ENCODE assay signal across 21 cellular contexts in genomic region chr21:42797522-42797921, GRCh38.
DNase-seq lines count a peak whose midpoint lies in the region; ATAC-seq and TF ChIP-seq lines count a peak whose summit lies in the region.
"Had no signal": no experiment of that assay in that cellular context is flagged by ENCODE, and none has a peak within 500 bp of the region (broad histone marks: within the 10 kb centered on the region; RNA-seq: fewer than 3 reads in every experiment).

No MANE protein-coding gene starts in this region.

- DNase-seq in ELF-1 (ENCODE audit: low read depth, low spot score) (peak; percentile 58), WTC11 (ENCODE audit: low spot score) (no peak), iPS-NIHi7 (ENCODE audit: extremely low spot score) (peak; percentile 10), mesenteric fat pad (ENCODE audit: low spot score) (peak; percentile 18), PC-3 (no peak), endothelial cell (ENCODE audit: low spot score) (no peak)
- DNase-seq: 8988T; ACHN; AML-193; C1 segment of cervical spinal cord; Calu3; CD4-positive, alpha-beta memory T cell; COR-L47; DMS53; DMS79 treated with DMSO at 0.1 percent for 48 hours; GM23248; H7; HCEC 1CT had no signal

- no peak for TF ChIP-seq POLR2A in gastroesophageal sphincter (IDR thresholded peaks at IDR 0.05)

- H3K9me3 ChIP-seq in PC-3 (ENCODE audit: low read length) (no peaks in the 10 kb centered on the region), gastroesophageal sphincter (no peaks in the 10 kb centered on the region)
- H3K9me3 ChIP-seq: A549 had no signal

- peak; percentile 25; the same call in 1 of the 2 replicates for ATAC-seq in WTC11
- no peak for ATAC-seq in PC-3
- ATAC-seq in GM21576 (IDR thresholded peaks at IDR 0.05; ENCODE audit: unreplicated experiment), result no peak
- no peak for ATAC-seq in gastroesophageal sphincter
- ATAC-seq: A549 had no signal

- H3K9ac ChIP-seq in PC-3 (ENCODE audit: low read length), result no peak overlapping the region
- H3K9ac ChIP-seq: GM23248 had no signal

- H3K4me1 ChIP-seq in PC-3 (ENCODE audit: insufficient read depth, low read length), result peaks cover 9% of the 10 kb centered on the region
- no peaks in the 10 kb centered on the region for H3K4me1 ChIP-seq in gastroesophageal sphincter
- H3K4me1 ChIP-seq: A549 had no signal

- TF ChIP-seq CTCF in WTC11 (IDR thresholded peaks at IDR 0.05) (no peak), PC-3 (conservative IDR thresholded peaks at IDR 0.05; ENCODE audit: low read depth, low read length) (no peak), endothelial cell (IDR thresholded peaks at IDR 0.05; ENCODE audit: unreplicated experiment) (no peak), gastroesophageal sphincter (IDR thresholded peaks at IDR 0.05) (no peak)

- H3K27me3 ChIP-seq in PC-3 (ENCODE audit: low read length), result no peaks in the 10 kb centered on the region
- peaks cover 19% of the 10 kb centered on the region for H3K27me3 ChIP-seq in gastroesophageal sphincter

- H3F3A ChIP-seq in PC-3 (ENCODE audit: low read length, unreplicated experiment), result no peaks in the 10 kb centered on the region

- H3K27me3 Mint-ChIP-seq in WTC11 (ENCODE audit: low read depth) (no peaks in the 10 kb centered on the region; the same call in 1 of the 2 replicates), endothelial cell (ENCODE audit: unreplicated experiment) (peaks cover 2% of the 10 kb centered on the region)

- no TSS peak for BruUV-seq in PC-3 (replicated peaks; lab: Mats Ljungman, UMichigan)

- no peaks in the 10 kb centered on the region for H4K20me1 ChIP-seq in PC-3 (ENCODE audit: low read length)

- no peak overlapping the region for H2AFZ ChIP-seq in PC-3 (ENCODE audit: low read length)
- H2AFZ ChIP-seq: GM23248 had no signal

- H3K4me3 ChIP-seq in PC-3 (ENCODE audit: low read length), result no peak overlapping the region
- no peak overlapping the region for H3K4me3 ChIP-seq in gastroesophageal sphincter
- H3K4me3 ChIP-seq: A549, GM23248 had no signal

- no peak overlapping the region for H3K27ac ChIP-seq in PC-3 (ENCODE audit: low read length)
- no peak overlapping the region for H3K27ac ChIP-seq in gastroesophageal sphincter
- H3K27ac ChIP-seq: A549, GM23248 had no signal

- TF ChIP-seq EP300 in gastroesophageal sphincter (IDR thresholded peaks at IDR 0.05), result no peak

- H3K36me3 ChIP-seq in PC-3 (ENCODE audit: low read depth, low read length), result no peaks in the 10 kb centered on the region
- H3K36me3 ChIP-seq in gastroesophageal sphincter, result no peaks in the 10 kb centered on the region

- peaks cover 64% of the 10 kb centered on the region for H3K4me1 Mint-ChIP-seq in WTC11
- H3K4me1 Mint-ChIP-seq in endothelial cell (ENCODE audit: unreplicated experiment), result peaks cover 2% of the 10 kb centered on the region

- no peaks in the 10 kb centered on the region for H3K9me3 Mint-ChIP-seq in WTC11
- no peaks in the 10 kb centered on the region for H3K9me3 Mint-ChIP-seq in endothelial cell (ENCODE audit: unreplicated experiment)
- H3K9me3 Mint-ChIP-seq: CD4-positive, alpha-beta memory T cell had no signal

- CTCF ChIA-PET in WTC11 (lab: Charles Lee) (no interaction called here), PC-3 (lab: Charles Lee) (no interaction called here)

- H3K4me3 Mint-ChIP-seq in WTC11 (no peak overlapping the region), endothelial cell (ENCODE audit: unreplicated experiment) (no peak overlapping the region)
- H3K4me3 Mint-ChIP-seq: CD4-positive, alpha-beta memory T cell had no signal

- H3K27ac Mint-ChIP-seq in WTC11, result peak overlapping the region; percentile 42; the same call in 1 of the 2 replicates
- no peak overlapping the region for H3K27ac Mint-ChIP-seq in endothelial cell (ENCODE audit: unreplicated experiment)
- H3K27ac Mint-ChIP-seq: CD4-positive, alpha-beta memory T cell had no signal

- intact Hi-C loops in PC-3 (cut with micrococcal nuclease), result no loop called here

- H3K36me3 Mint-ChIP-seq in WTC11, result peaks cover 16% of the 10 kb centered on the region
- no peaks in the 10 kb centered on the region for H3K36me3 Mint-ChIP-seq in endothelial cell (ENCODE audit: low read depth, unreplicated experiment)
- H3K36me3 Mint-ChIP-seq: CD4-positive, alpha-beta memory T cell had no signal

- POLR2A ChIA-PET in WTC11 (lab: Charles Lee) (no interaction called here), PC-3 (lab: Charles Lee; ENCODE audit: unreplicated experiment) (no interaction called here)

- H3K79me2 ChIP-seq in PC-3 (ENCODE audit: low read length), result no peaks in the 10 kb centered on the region

- no peak overlapping the region for H3K4me2 ChIP-seq in PC-3 (ENCODE audit: low read length)
- H3K4me2 ChIP-seq: A549 had no signal

- WGBS in gastroesophageal sphincter (ENCODE audit: low coverage in 1 of 2), 2 donors, result 68 to 75% methylated on average over 7 of the region's 7 CpGs

- no peaks in the 10 kb centered on the region for H3K9me2 ChIP-seq in PC-3 (replicated peaks; ENCODE audit: low read length)

TF ChIP-seq in WTC11, 78 proteins besides CTCF, POLR2A, EP300 and RAD21:
- no peak for TF ChIP-seq CREM (CRISPR knock-in tag; IDR thresholded peaks at IDR 0.05)
- no peak for TF ChIP-seq SOX15 (CRISPR knock-in tag; IDR thresholded peaks at IDR 0.05)
- TF ChIP-seq NFE2L1 (CRISPR knock-in tag; IDR thresholded peaks at IDR 0.05), result no peak
- no peak for TF ChIP-seq USF1 (CRISPR knock-in tag; IDR thresholded peaks at IDR 0.05)
- TF ChIP-seq FOXP4 (CRISPR knock-in tag; IDR thresholded peaks at IDR 0.05), result no peak
- no peak for TF ChIP-seq ZBTB21 (CRISPR knock-in tag; IDR thresholded peaks at IDR 0.05; ENCODE audit: borderline replicate concordance)
- TF ChIP-seq E2F5 (CRISPR knock-in tag; IDR thresholded peaks at IDR 0.05), result no peak

Comparison
In these comparisons a context has a peak if more than half of its experiments do, and no peak if none do; other contexts are left out.
1. DNase-seq: peak in ELF-1 (single experiment), iPS-NIHi7 (single experiment) and mesenteric fat pad (single experiment); none in WTC11 (single experiment), PC-3 (single experiment) and endothelial cell (single experiment).